In the genomic region with DNA sequence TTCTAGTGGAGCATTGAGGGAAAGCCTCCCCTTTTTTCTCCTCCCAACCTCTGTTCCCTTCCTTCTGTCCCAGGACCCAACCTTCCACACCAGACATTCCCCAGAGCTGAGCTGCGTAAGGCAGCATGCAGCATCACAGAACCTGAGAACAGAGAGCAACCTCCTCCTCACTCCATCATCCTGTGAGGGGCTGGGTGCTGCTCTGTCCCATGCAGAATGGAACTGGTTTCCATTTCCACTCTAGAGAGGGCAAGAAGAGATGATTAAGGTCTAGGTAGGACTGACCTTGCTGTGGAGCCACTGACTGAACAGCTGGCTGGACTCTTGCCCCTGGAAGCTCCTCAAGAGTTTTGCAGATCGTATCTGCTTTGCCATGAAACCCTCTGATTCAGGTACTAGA, we compare ENCODE assay signal across 19 cellular contexts. TPM values are rescaled to one million over a fixed set of nuclear protein-coding genes. Genes with fewer than 3 reads are reported as not detected.
DNase-seq lines count a peak whose midpoint lies in the region; ATAC-seq and TF ChIP-seq lines count a peak whose summit lies in the region.
"Had no signal": no experiment of that assay in that cellular context is flagged by ENCODE, and none has a peak within 500 bp of the region (broad histone marks: within the 10 kb centered on the region; RNA-seq: fewer than 3 reads in every experiment).

No MANE protein-coding gene starts in this region.

- no peak overlapping the region for H3K4me3 ChIP-seq in spleen
- H3K4me3 ChIP-seq: A549, sigmoid colon had no signal

- ATAC-seq in activated naive CD4-positive, alpha-beta T cell treated with anti-CD3 and anti-CD28 coated beads, Interleukin-2, amount 50 U/mL, for 72 hours: peak; percentile 53 to 66
- no peak for ATAC-seq in HG02870 (IDR thresholded peaks at IDR 0.05; ENCODE audit: unreplicated experiment)
- ATAC-seq: A549, Panc1, WTC11 had no signal

- H3K9me3 ChIP-seq in spleen: no peaks in the 10 kb centered on the region
- H3K9me3 ChIP-seq: A549, BE2C, sigmoid colon had no signal

- intact Hi-C loops in spleen (cut with DNase I; ENCODE audit: low total_unique reads): no loop called here

- no peaks in the 10 kb centered on the region for H3K9me3 Mint-ChIP-seq in activated CD4-positive, alpha-beta T cell treated with anti-CD3 and anti-CD28 coated beads, Interleukin-2, amount 10 ng/mL, durations not matched to agents 7 days and 5 days
- no peaks in the 10 kb centered on the region for H3K9me3 Mint-ChIP-seq in T-helper 1 cell treated with Interleukin-12 subunit alpha and Interleukin-12 subunit beta and Interleukin-4 antibody, amounts not matched to agents 30 μg/mL and 1 μg/mL, for 36 hours
- no peaks in the 10 kb centered on the region for H3K9me3 Mint-ChIP-seq in activated naive CD4-positive, alpha-beta T cell treated with anti-CD3 and anti-CD28 coated beads, Interleukin-2, amount 50 U/mL, for 72 hours
- H3K9me3 Mint-ChIP-seq: nephron, WTC11 had no signal

- peaks cover 96% of the 10 kb centered on the region for H3K4me1 Mint-ChIP-seq in activated CD4-positive, alpha-beta T cell treated with anti-CD3 and anti-CD28 coated beads, Interleukin-2, amount 10 ng/mL, durations not matched to agents 7 days and 5 days
- H3K4me1 Mint-ChIP-seq in T-helper 1 cell treated with Interleukin-12 subunit alpha and Interleukin-12 subunit beta and Interleukin-4 antibody, amounts not matched to agents 30 μg/mL and 1 μg/mL, for 36 hours (ENCODE audit: low read depth): peaks cover 77% of the 10 kb centered on the region
- H3K4me1 Mint-ChIP-seq: nephron, WTC11 had no signal

- no peak for TF ChIP-seq CTCF in spleen (IDR thresholded peaks at IDR 0.05 in 8 of 11, conservative IDR thresholded peaks at IDR 0.05 in 3 of 11)

- no peak for DNase-seq in activated CD4-positive, alpha-beta T cell treated with anti-CD3 and anti-CD28 coated beads, Interleukin-2, amount 10 ng/mL, durations not matched to agents 7 days and 5 days
- no peak for DNase-seq in activated CD4-positive, alpha-beta T cell treated with anti-CD3 and anti-CD28 coated beads, Interleukin-2, amount 50 U/mL, for 48 hours
- peak in 1 of 2 donors; percentile 36 for DNase-seq in activated naive CD4-positive, alpha-beta T cell treated with anti-CD3 and anti-CD28 coated beads, Interleukin-2, amount 50 U/mL, for 72 hours (ENCODE audit: low spot score in 2 of 2)
- DNase-seq in spleen: no peak
- DNase-seq in NCI-H1048 (lab: John Stamatoyannopoulos, UW): no peak
- no peak for DNase-seq in activated gamma-delta T cell treated with Interleukin-2 at 50 U/mL for 16 hours
- DNase-seq: BE2C; MV-4-11; NCI-H2081; sigmoid colon; stimulated activated CD4-positive, alpha-beta T cell treated with anti-CD3 and anti-CD28 coated beads, Interleukin-1b, Interleukin-23, amount 100 ng/mL, for 48 hours; T-helper 9 cell had no signal

- POLR2A ChIA-PET in activated CD4-positive, alpha-beta T cell treated with anti-CD3 and anti-CD28 coated beads, Interleukin-2, amount 10 ng/mL, durations not matched to agents 7 days and 5 days (lab: Charles Lee): interaction anchor here (0.5 to 0.6 kb wide), 2 partner anchors 24 to 28 kb away, joined by 3 to 9 read pairs; no protein-coding TSS in a partner anchor

- H3K27ac Mint-ChIP-seq in activated CD4-positive, alpha-beta T cell treated with anti-CD3 and anti-CD28 coated beads, Interleukin-2, amount 10 ng/mL, durations not matched to agents 7 days and 5 days: peak overlapping the region; percentile 83
- H3K27ac Mint-ChIP-seq in T-helper 1 cell treated with Interleukin-12 subunit alpha and Interleukin-12 subunit beta and Interleukin-4 antibody, amounts not matched to agents 30 μg/mL and 1 μg/mL, for 36 hours: peak overlapping the region; percentile 84
- H3K27ac Mint-ChIP-seq in activated naive CD4-positive, alpha-beta T cell treated with anti-CD3 and anti-CD28 coated beads, Interleukin-2, amount 50 U/mL, for 72 hours: peak overlapping the region; percentile 91 to 99
- H3K27ac Mint-ChIP-seq: nephron, WTC11 had no signal

- H3K27me3 ChIP-seq in spleen (replicated peaks in 1 of 7): no peaks in the 10 kb centered on the region
- H3K27me3 ChIP-seq: BE2C, sigmoid colon had no signal

- peak overlapping the region in 5 of 8 donors; percentile 1 to 57 (median 41) for H3K27ac ChIP-seq in spleen
- H3K27ac ChIP-seq: A549, sigmoid colon had no signal

- 78 to 90% (median 86%) methylated on average over 2 of the region's 2 CpGs for whole genome bisulfite sequencing in spleen, 5 donors

- TF ChIP-seq POLR2A in spleen (IDR thresholded peaks at IDR 0.05): no peak

- H3K27me3 Mint-ChIP-seq in activated CD4-positive, alpha-beta T cell treated with anti-CD3 and anti-CD28 coated beads, Interleukin-2, amount 10 ng/mL, durations not matched to agents 7 days and 5 days: no peaks in the 10 kb centered on the region
- no peaks in the 10 kb centered on the region for H3K27me3 Mint-ChIP-seq in T-helper 1 cell treated with Interleukin-12 subunit alpha and Interleukin-12 subunit beta and Interleukin-4 antibody, amounts not matched to agents 30 μg/mL and 1 μg/mL, for 36 hours (ENCODE audit: low read depth)

- H3K36me3 Mint-ChIP-seq in activated CD4-positive, alpha-beta T cell treated with anti-CD3 and anti-CD28 coated beads, Interleukin-2, amount 10 ng/mL, durations not matched to agents 7 days and 5 days (ENCODE audit: low read depth): peaks cover 14% of the 10 kb centered on the region
- peaks cover 3% of the 10 kb centered on the region for H3K36me3 Mint-ChIP-seq in T-helper 1 cell treated with Interleukin-12 subunit alpha and Interleukin-12 subunit beta and Interleukin-4 antibody, amounts not matched to agents 30 μg/mL and 1 μg/mL, for 36 hours (ENCODE audit: low read depth)
- H3K36me3 Mint-ChIP-seq in activated naive CD4-positive, alpha-beta T cell treated with anti-CD3 and anti-CD28 coated beads, Interleukin-2, amount 50 U/mL, for 72 hours: peaks cover 0 to 7% of the 10 kb centered on the region in 2 donors
- H3K36me3 Mint-ChIP-seq: WTC11 had no signal

- H3K4me1 ChIP-seq in spleen: peaks cover 0 to 12% (median 0%) of the 10 kb centered on the region in 6 donors
- H3K4me1 ChIP-seq: A549, BE2C, sigmoid colon had no signal

- CTCF ChIA-PET in activated CD4-positive, alpha-beta T cell treated with anti-CD3 and anti-CD28 coated beads, Interleukin-2, amount 10 ng/mL, durations not matched to agents 7 days and 5 days (lab: Charles Lee): interaction anchor here (1.0 to 1.8 kb wide), 5 partner anchors 8 to 36 kb away, joined by 3 to 5 read pairs (median 4); no protein-coding TSS in a partner anchor

- H3K4me3 Mint-ChIP-seq in activated CD4-positive, alpha-beta T cell treated with anti-CD3 and anti-CD28 coated beads, Interleukin-2, amount 10 ng/mL, durations not matched to agents 7 days and 5 days: peak overlapping the region; percentile 33
- peak overlapping the region; percentile 67 for H3K4me3 Mint-ChIP-seq in T-helper 1 cell treated with Interleukin-12 subunit alpha and Interleukin-12 subunit beta and Interleukin-4 antibody, amounts not matched to agents 30 μg/mL and 1 μg/mL, for 36 hours
- H3K4me3 Mint-ChIP-seq: nephron, WTC11 had no signal

- no peaks in the 10 kb centered on the region for H3K36me3 ChIP-seq in spleen
- H3K36me3 ChIP-seq: BE2C, sigmoid colon had no signal

RNA-seq across cellular contexts. Expression of a gene that starts 30.1 kb away (rescaled TPM):
- 100 to 1,000 TPM; 451 to 533 TPM for total RNA-seq in activated CD4-positive, alpha-beta T cell treated with anti-CD3 and anti-CD28 coated beads, Interleukin-2, amount 10 ng/mL, durations not matched to agents 7 days and 5 days
- 100 to 1,000 TPM; 309 to 314 TPM for total RNA-seq in activated naive CD4-positive, alpha-beta T cell treated with anti-CD3 and anti-CD28 coated beads, Interleukin-2, amount 50 U/mL, for 72 hours
- 100 to 1,000 TPM in 4 of 7 donors, 10 to 100 TPM in 3; 82.3 to 280 (median 130) TPM for total RNA-seq in spleen
- 10 to 100 TPM; 13.5 to 21.8 (median 16.3) TPM for polyA plus RNA-seq in spleen
- total RNA-seq: NCI-H460 had no signal
